In the genomic region with DNA sequence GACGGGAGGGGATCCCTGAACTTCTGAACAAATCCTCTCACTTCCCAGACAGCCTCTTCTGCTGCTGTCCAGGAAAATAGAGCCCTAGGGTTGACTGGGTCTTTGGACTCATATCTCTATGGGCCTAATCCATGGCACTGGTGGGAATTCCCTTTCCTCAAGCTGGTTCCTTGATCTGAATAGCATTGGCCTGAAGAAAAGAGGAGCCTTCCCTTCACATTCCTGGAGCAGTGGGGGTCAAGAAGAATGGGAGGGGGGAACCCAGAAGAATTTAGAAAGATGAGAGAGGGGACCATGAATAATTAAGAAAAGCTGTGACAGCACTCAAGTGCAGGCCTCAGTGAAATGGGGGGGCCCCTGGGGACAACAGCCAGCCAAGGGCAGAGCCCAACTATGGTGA, we compare ENCODE assay signal across 18 cellular contexts.
"Had no signal": no experiment of that assay in that cellular context is flagged by ENCODE, and none has a peak within 500 bp of the region (broad histone marks: within the 10 kb centered on the region; RNA-seq: fewer than 3 reads in every experiment).

No MANE protein-coding gene starts in this region.

- H3K36me3 Mint-ChIP-seq: activated naive CD8-positive, alpha-beta T cell treated with anti-CD3 and anti-CD28 coated beads for 36 hours; brain had no signal

- H3K27me3 Mint-ChIP-seq: activated naive CD8-positive, alpha-beta T cell treated with anti-CD3 and anti-CD28 coated beads for 36 hours; naive thymus-derived CD8-positive, alpha-beta T cell; T-helper 17 cell had no signal

- DNase-seq: activated CD4-positive, alpha-beta T cell treated with anti-CD3 and anti-CD28 coated beads, Interleukin-2, amount 50 U/mL, for 1 hour; activated CD4-positive, CD25-positive, alpha-beta regulatory T cell; activated naive CD8-positive, alpha-beta T cell treated with anti-CD3 and anti-CD28 coated beads for 36 hours; hippocampal formation; naive thymus-derived CD8-positive, alpha-beta T cell; stimulated activated CD4-positive, alpha-beta T cell treated with anti-CD3 and anti-CD28 coated beads, Interleukin-4, amount 100 ng/mL, for 24 hours; stimulated activated naive CD4-positive, alpha-beta T cell treated with Interleukin-2 at 50 U/mL for 16 hours; T-helper 17 cell; upper lobe of right lung had no signal

- H3K9me3 Mint-ChIP-seq: activated naive CD8-positive, alpha-beta T cell treated with anti-CD3 and anti-CD28 coated beads for 36 hours; activated T-helper 1 cell treated with anti-CD3 and anti-CD28 coated beads, Interleukin-12 subunit alpha, Interleukin-12 subunit beta, Interleukin-2, Interleukin-4 antibody, amounts not matched to agents 30 ng/mL and 10 ng/mL and 1 ng/mL, durations not matched to agents 14 hours and 24 hours and 36 hours; brain; central memory CD8-positive, alpha-beta T cell; naive thymus-derived CD8-positive, alpha-beta T cell had no signal

- H3K9me3 ChIP-seq: neutrophil, right atrium auricular region, upper lobe of right lung had no signal

- H3K4me3 ChIP-seq: coronary artery, lung, right atrium auricular region, skin epidermis, upper lobe of right lung had no signal

- H3K4me3 Mint-ChIP-seq: activated naive CD8-positive, alpha-beta T cell treated with anti-CD3 and anti-CD28 coated beads for 36 hours; activated T-helper 1 cell treated with anti-CD3 and anti-CD28 coated beads, Interleukin-12 subunit alpha, Interleukin-12 subunit beta, Interleukin-2, Interleukin-4 antibody, amounts not matched to agents 30 ng/mL and 10 ng/mL and 1 ng/mL, durations not matched to agents 14 hours and 24 hours and 36 hours; brain; central memory CD8-positive, alpha-beta T cell; naive thymus-derived CD8-positive, alpha-beta T cell; T-helper 17 cell had no signal

- H3K27ac Mint-ChIP-seq: activated naive CD8-positive, alpha-beta T cell treated with anti-CD3 and anti-CD28 coated beads for 36 hours; activated T-helper 1 cell treated with anti-CD3 and anti-CD28 coated beads, Interleukin-12 subunit alpha, Interleukin-12 subunit beta, Interleukin-2, Interleukin-4 antibody, amounts not matched to agents 30 ng/mL and 10 ng/mL and 1 ng/mL, durations not matched to agents 14 hours and 24 hours and 36 hours; brain; T-helper 17 cell had no signal

- H3K36me3 ChIP-seq: neutrophil had no signal

- ATAC-seq: esophagus mucosa; naive thymus-derived CD8-positive, alpha-beta T cell; T-helper 17 cell; upper lobe of right lung had no signal

- H3K27me3 ChIP-seq: neutrophil, right atrium auricular region, upper lobe of right lung had no signal

- H3K27ac ChIP-seq: coronary artery, neutrophil, upper lobe of right lung had no signal

- H3K4me1 ChIP-seq: right atrium auricular region, upper lobe of right lung had no signal

- H3K4me1 Mint-ChIP-seq: activated naive CD8-positive, alpha-beta T cell treated with anti-CD3 and anti-CD28 coated beads for 36 hours; central memory CD8-positive, alpha-beta T cell; naive thymus-derived CD8-positive, alpha-beta T cell had no signal
